Comparison of ENCODE assay signal across 8 cellular contexts in the genomic region with DNA sequence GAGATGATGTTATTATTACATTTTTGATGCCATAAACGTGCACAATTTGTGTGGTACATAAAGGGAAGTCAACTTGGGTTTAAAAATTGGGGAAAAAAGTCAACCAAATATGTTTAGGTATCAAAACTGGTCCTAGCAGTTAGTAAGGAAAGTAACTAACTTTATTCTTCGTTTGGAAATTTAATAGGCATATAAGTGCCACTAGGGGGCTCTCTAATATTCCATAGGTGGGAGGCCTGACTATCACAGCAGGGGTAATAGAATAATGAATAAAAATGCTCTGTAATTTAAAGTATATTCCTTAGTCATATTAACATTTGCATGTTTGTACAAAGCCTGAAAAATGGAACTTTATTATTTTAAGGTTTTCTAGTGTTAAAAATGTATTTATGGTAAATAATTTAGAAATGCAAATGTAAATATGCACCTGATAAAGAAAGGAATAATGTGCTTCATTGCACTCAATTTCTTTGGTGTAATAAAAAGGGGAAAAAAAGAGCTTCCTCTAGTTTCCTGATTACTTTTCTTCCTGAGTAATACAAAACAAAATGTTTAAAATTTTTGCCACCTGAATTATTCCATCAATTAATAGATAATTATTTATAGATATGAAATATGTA.
DNase-seq lines count a peak whose midpoint lies in the region; ATAC-seq, FAIRE-seq and TF ChIP-seq lines count a peak whose summit lies in the region.

No MANE protein-coding gene starts in this region.

- no peaks in the 10 kb centered on the region for H3K4me1 ChIP-seq in kidney (ENCODE audit: control insufficient read depth in 1 of 2, insufficient read depth in 1 of 2, low read depth in 1 of 2, low read length in 2 of 2)

- no peak overlapping the region for H3K9ac ChIP-seq in kidney (ENCODE audit: low read length in 2 of 2)

- FAIRE-seq in kidney (lab: Jason Lieb, UNC): peak; percentile 69

- H3K9me3 ChIP-seq in WERI-Rb-1 (ENCODE audit: severe bottlenecking) (no peaks in the 10 kb centered on the region), kidney (ENCODE audit: control insufficient read depth in 1 of 2, low read length in 2 of 2) (no peaks in the 10 kb centered on the region)

- DNase-seq in NCI-H2081 (lab: John Stamatoyannopoulos, UW) (peak; percentile 1 to 9), NCI-H2081 treated with DMSO at 0.1 percent for 48 hours (lab: John Stamatoyannopoulos, UW) (no peak), GM20000 (ENCODE audit: low spot score) (peak; percentile 19), NAMALWA (ENCODE audit: low spot score) (peak; percentile 58), WERI-Rb-1 (peak; percentile 15), kidney (no peak)

- H3K4me3 ChIP-seq in WERI-Rb-1 (ENCODE audit: low read depth, low read length) (no peak overlapping the region), kidney (ENCODE audit: low read length in 2 of 2) (no peak overlapping the region)

- intact Hi-C loops in kidney (cut with DNase I): no loop called here

- no peaks in the 10 kb centered on the region for H3K36me3 ChIP-seq in WERI-Rb-1
- H3K36me3 ChIP-seq in kidney (ENCODE audit: control insufficient read depth in 1 of 2, insufficient read depth in 2 of 2, low read length in 2 of 2): no peaks in the 10 kb centered on the region

- H3K27ac ChIP-seq in WERI-Rb-1 (no peak overlapping the region), kidney (ENCODE audit: low read depth in 2 of 2, low read length in 2 of 2) (no peak overlapping the region)

- TF ChIP-seq CTCF in GM20000 (IDR thresholded peaks at IDR 0.05; ENCODE audit: extremely low read depth, missing control alignments) (peak; percentile 63), WERI-Rb-1 (IDR thresholded peaks at IDR 0.05; ENCODE audit: low read depth, low read length) (0 out of 2 replicates have a peak, but pooled peaks have one; percentile 14), kidney (IDR thresholded peaks at IDR 0.05; ENCODE audit: borderline replicate concordance, extremely low read depth, insufficient read depth) (peak; percentile 43)

- no peaks in the 10 kb centered on the region for H3K27me3 ChIP-seq in WERI-Rb-1 (ENCODE audit: insufficient read depth, low read depth, severe bottlenecking)

- ATAC-seq in GM19463 (IDR thresholded peaks at IDR 0.05; ENCODE audit: unreplicated experiment): no peak
- no peak for ATAC-seq in GM19397 (IDR thresholded peaks at IDR 0.05; ENCODE audit: unreplicated experiment)

Comparison
In these comparisons a context has a peak if more than half of its experiments do, and no peak if none do; other contexts are left out.
1. DNase-seq: peak in NCI-H2081 (2 of 2), GM20000 (single experiment), NAMALWA (single experiment) and WERI-Rb-1 (single experiment); none in NCI-H2081 treated with DMSO at 0.1 percent for 48 hours (single experiment) and kidney (single experiment).
2. Peak in every context shown above with its lines, with median percentiles within 50 percentile points of each other: CTCF ChIP-seq.